Comparison of ENCODE assay signal across 36 cellular contexts in the genomic region with DNA sequence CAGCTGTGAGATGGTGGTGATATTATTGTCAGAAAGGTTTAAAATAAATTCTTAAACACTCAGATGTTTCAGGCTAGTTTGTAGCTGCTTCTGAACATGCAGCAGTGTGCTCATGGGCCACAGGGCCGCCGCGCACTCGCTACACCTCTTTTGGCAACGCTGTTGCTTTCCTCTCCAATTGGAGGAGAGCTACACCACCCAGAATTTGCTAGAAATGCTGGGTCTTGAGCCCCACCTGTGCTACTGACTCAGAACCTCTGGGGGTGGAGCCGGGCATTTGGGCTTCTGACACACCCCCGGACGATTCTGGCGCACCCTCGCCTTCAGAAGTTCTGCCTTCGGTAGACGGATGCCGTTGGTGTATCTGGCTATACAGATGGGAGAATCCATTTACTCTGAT. TPM values are rescaled to one million over a fixed set of nuclear protein-coding genes. Genes with fewer than 3 reads are reported as not detected.
"Had no signal": no experiment of that assay in that cellular context is flagged by ENCODE, and none has a peak within 500 bp of the region (broad histone marks: within the 10 kb centered on the region; RNA-seq: fewer than 3 reads in every experiment).

No MANE protein-coding gene starts in this region.

- H3K9me3 ChIP-seq: ascending aorta had no signal

- H3K4me3 Mint-ChIP-seq: activated B cell treated with CpG ODN at 0.5 μM for 24 hours; activated CD4-positive, alpha-beta memory T cell treated with anti-CD3 and anti-CD28 coated beads for 36 hours; activated CD4-positive, alpha-beta T cell treated with anti-CD3 and anti-CD28 coated beads, Interleukin-2, amount 10 ng/mL, durations not matched to agents 24 days and 14 days; activated CD8-positive, alpha-beta T cell treated with anti-CD3 and anti-CD28 coated beads for 36 hours; activated naive CD4-positive, alpha-beta T cell treated with anti-CD3 and anti-CD28 coated beads for 36 hours; activated naive CD4-positive, alpha-beta T cell treated with anti-CD3 and anti-CD28 coated beads, Interleukin-2, amount 50 U/mL, for 24 hours; activated naive CD8-positive, alpha-beta T cell; activated naive CD8-positive, alpha-beta T cell treated with anti-CD3 and anti-CD28 coated beads, Interleukin-2, amount 10 ng/mL, durations not matched to agents 7 days and 5 days; activated naive CD8-positive, alpha-beta T cell treated with anti-CD3 and anti-CD28 coated beads, Interleukin-2, amount 50 U/mL, for 24 hours; activated T-cell treated with anti-CD3 and anti-CD28 coated beads, Interleukin-2, amount 50 U/mL, for 4 hours; activated T-cell treated with anti-CD3 and anti-CD28 coated beads, Interleukin-2, amount 50 U/mL, for 72 hours; activated T-helper 1 cell treated with anti-CD3 and anti-CD28 coated beads, Interleukin-12 subunit alpha, Interleukin-12 subunit beta, Interleukin-2, Interleukin-4 antibody, amounts not matched to agents 30 ng/mL and 10 ng/mL and 1 ng/mL, durations not matched to agents 14 hours and 24 hours and 36 hours; activated T-helper 17 cell treated with anti-CD3 and anti-CD28 coated beads, Interleukin-2, amount 50 U/mL, for 72 hours; brain; T-helper 1 cell treated with Interleukin-12 subunit alpha and Interleukin-12 subunit beta and Interleukin-4 antibody, amounts not matched to agents 30 μg/mL and 1 μg/mL, for 36 hours; T-helper 2 cell treated with Interferon-gamma antibody and Interleukin-4, amounts not matched to agents 5 μg/mL and 100 μg/mL, for 36 hours had no signal

- ATAC-seq: activated CD8-positive, alpha-beta T cell treated with anti-CD3 and anti-CD28 coated beads for 36 hours; activated naive CD8-positive, alpha-beta T cell treated with anti-CD3 and anti-CD28 coated beads, Interleukin-2, amount 50 U/mL, for 24 hours; activated T-cell treated with anti-CD3 and anti-CD28 coated beads, Interleukin-2, amount 50 U/mL, for 4 hours; activated T-cell treated with anti-CD3 and anti-CD28 coated beads, Interleukin-2, amount 50 U/mL, for 72 hours; activated T-helper 17 cell treated with anti-CD3 and anti-CD28 coated beads, Interleukin-2, amount 50 U/mL, for 72 hours had no signal

- H3K27ac Mint-ChIP-seq: activated B cell treated with CpG ODN at 0.5 μM for 24 hours; activated CD4-positive, alpha-beta memory T cell treated with anti-CD3 and anti-CD28 coated beads for 36 hours; activated CD4-positive, alpha-beta T cell treated with anti-CD3 and anti-CD28 coated beads, Interleukin-2, amount 10 ng/mL, durations not matched to agents 24 days and 14 days; activated CD8-positive, alpha-beta T cell treated with anti-CD3 and anti-CD28 coated beads for 36 hours; activated naive CD4-positive, alpha-beta T cell treated with anti-CD3 and anti-CD28 coated beads for 36 hours; activated naive CD4-positive, alpha-beta T cell treated with anti-CD3 and anti-CD28 coated beads, Interleukin-2, amount 50 U/mL, for 24 hours; activated naive CD8-positive, alpha-beta T cell; activated naive CD8-positive, alpha-beta T cell treated with anti-CD3 and anti-CD28 coated beads, Interleukin-2, amount 10 ng/mL, durations not matched to agents 7 days and 5 days; activated naive CD8-positive, alpha-beta T cell treated with anti-CD3 and anti-CD28 coated beads, Interleukin-2, amount 50 U/mL, for 24 hours; activated T-cell treated with anti-CD3 and anti-CD28 coated beads, Interleukin-2, amount 50 U/mL, for 72 hours; activated T-helper 1 cell treated with anti-CD3 and anti-CD28 coated beads, Interleukin-12 subunit alpha, Interleukin-12 subunit beta, Interleukin-2, Interleukin-4 antibody, amounts not matched to agents 30 ng/mL and 10 ng/mL and 1 ng/mL, durations not matched to agents 14 hours and 24 hours and 36 hours; activated T-helper 17 cell treated with anti-CD3 and anti-CD28 coated beads, Interleukin-2, amount 50 U/mL, for 72 hours; brain; T-helper 1 cell treated with Interleukin-12 subunit alpha and Interleukin-12 subunit beta and Interleukin-4 antibody, amounts not matched to agents 30 μg/mL and 1 μg/mL, for 36 hours; T-helper 2 cell treated with Interferon-gamma antibody and Interleukin-4, amounts not matched to agents 5 μg/mL and 100 μg/mL, for 36 hours had no signal

- H3K27me3 Mint-ChIP-seq: activated CD4-positive, alpha-beta memory T cell treated with anti-CD3 and anti-CD28 coated beads for 36 hours; activated CD8-positive, alpha-beta T cell treated with anti-CD3 and anti-CD28 coated beads for 36 hours; activated naive CD4-positive, alpha-beta T cell treated with anti-CD3 and anti-CD28 coated beads, Interleukin-2, amount 50 U/mL, for 24 hours; activated naive CD8-positive, alpha-beta T cell; activated naive CD8-positive, alpha-beta T cell treated with anti-CD3 and anti-CD28 coated beads, Interleukin-2, amount 50 U/mL, for 24 hours; brain had no signal

- H3K4me3 ChIP-seq: ascending aorta, cardiac muscle cell had no signal

- H3K36me3 Mint-ChIP-seq: activated CD4-positive, alpha-beta memory T cell treated with anti-CD3 and anti-CD28 coated beads for 36 hours; activated naive CD8-positive, alpha-beta T cell; activated naive CD8-positive, alpha-beta T cell treated with anti-CD3 and anti-CD28 coated beads, Interleukin-2, amount 10 ng/mL, durations not matched to agents 7 days and 5 days had no signal

- H3K9me3 Mint-ChIP-seq: activated B cell treated with CpG ODN at 0.5 μM for 24 hours; activated CD4-positive, alpha-beta memory T cell treated with anti-CD3 and anti-CD28 coated beads for 36 hours; activated CD4-positive, alpha-beta T cell treated with anti-CD3 and anti-CD28 coated beads, Interleukin-2, amount 10 ng/mL, durations not matched to agents 24 days and 14 days; activated CD8-positive, alpha-beta T cell treated with anti-CD3 and anti-CD28 coated beads for 36 hours; activated naive CD4-positive, alpha-beta T cell treated with anti-CD3 and anti-CD28 coated beads for 36 hours; activated naive CD4-positive, alpha-beta T cell treated with anti-CD3 and anti-CD28 coated beads, Interleukin-2, amount 50 U/mL, for 24 hours; activated naive CD8-positive, alpha-beta T cell treated with anti-CD3 and anti-CD28 coated beads, Interleukin-2, amount 10 ng/mL, durations not matched to agents 7 days and 5 days; activated naive CD8-positive, alpha-beta T cell treated with anti-CD3 and anti-CD28 coated beads, Interleukin-2, amount 50 U/mL, for 24 hours; activated T-cell treated with anti-CD3 and anti-CD28 coated beads, Interleukin-2, amount 50 U/mL, for 4 hours; activated T-cell treated with anti-CD3 and anti-CD28 coated beads, Interleukin-2, amount 50 U/mL, for 72 hours; activated T-helper 1 cell treated with anti-CD3 and anti-CD28 coated beads, Interleukin-12 subunit alpha, Interleukin-12 subunit beta, Interleukin-2, Interleukin-4 antibody, amounts not matched to agents 30 ng/mL and 10 ng/mL and 1 ng/mL, durations not matched to agents 14 hours and 24 hours and 36 hours; activated T-helper 17 cell treated with anti-CD3 and anti-CD28 coated beads, Interleukin-2, amount 50 U/mL, for 72 hours; T-helper 1 cell treated with Interleukin-12 subunit alpha and Interleukin-12 subunit beta and Interleukin-4 antibody, amounts not matched to agents 30 μg/mL and 1 μg/mL, for 36 hours; T-helper 2 cell treated with Interferon-gamma antibody and Interleukin-4, amounts not matched to agents 5 μg/mL and 100 μg/mL, for 36 hours had no signal

- H3K27ac ChIP-seq: ascending aorta, cardiac muscle cell, VCaP had no signal

- H3K4me1 Mint-ChIP-seq: activated B cell treated with CpG ODN at 0.5 μM for 24 hours; activated CD4-positive, alpha-beta T cell treated with anti-CD3 and anti-CD28 coated beads, Interleukin-2, amount 10 ng/mL, durations not matched to agents 24 days and 14 days; activated naive CD4-positive, alpha-beta T cell treated with anti-CD3 and anti-CD28 coated beads, Interleukin-2, amount 50 U/mL, for 24 hours; activated naive CD8-positive, alpha-beta T cell treated with anti-CD3 and anti-CD28 coated beads, Interleukin-2, amount 10 ng/mL, durations not matched to agents 7 days and 5 days; activated naive CD8-positive, alpha-beta T cell treated with anti-CD3 and anti-CD28 coated beads, Interleukin-2, amount 50 U/mL, for 24 hours had no signal

- H3K27me3 ChIP-seq: ascending aorta had no signal

- DNase-seq: activated B cell treated with CpG ODN at 0.5 μM for 24 hours; activated CD4-positive, alpha-beta memory T cell treated with anti-CD3 and anti-CD28 coated beads for 36 hours; activated CD4-positive, alpha-beta T cell treated with anti-CD3 and anti-CD28 coated beads for 4 hours; activated CD4-positive, alpha-beta T cell treated with anti-CD3 and anti-CD28 coated beads, Interleukin-2, amount 10 ng/mL, durations not matched to agents 24 days and 14 days; activated CD4-positive, alpha-beta T cell treated with anti-CD3 and anti-CD28 coated beads, Interleukin-2, amount 50 U/mL, for 1 hour; activated CD4-positive, alpha-beta T cell treated with anti-CD3 and anti-CD28 coated beads, Interleukin-2, amount 50 U/mL, for 4 hours; activated CD4-positive, CD25-positive, alpha-beta regulatory T cell treated with anti-CD3 and anti-CD28 coated beads, Interleukin-2, amount 50 U/mL, for 72 hours; activated CD8-positive, alpha-beta T cell treated with anti-CD3 and anti-CD28 coated beads for 36 hours; activated effector memory CD4-positive, alpha-beta T cell treated with anti-CD3 and anti-CD28 coated beads, Interleukin-2, amount 50 U/mL, for 16 hours; activated gamma-delta T cell treated with Interleukin-2 at 50 U/mL for 16 hours; activated naive CD4-positive, alpha-beta T cell; activated naive CD4-positive, alpha-beta T cell treated with anti-CD3 and anti-CD28 coated beads for 36 hours; activated naive CD8-positive, alpha-beta T cell treated with anti-CD3 and anti-CD28 coated beads, Interleukin-2, amount 10 ng/mL, durations not matched to agents 7 days and 5 days; activated naive CD8-positive, alpha-beta T cell treated with anti-CD3 and anti-CD28 coated beads, Interleukin-2, amount 50 U/mL, for 24 hours; activated T-cell treated with anti-CD3 and anti-CD28 coated beads for 4 hours; activated T-cell treated with anti-CD3 and anti-CD28 coated beads, Interleukin-2, amount 50 U/mL, for 1 hour; activated T-cell treated with anti-CD3 and anti-CD28 coated beads, Interleukin-2, amount 50 U/mL, for 4 hours; activated T-cell treated with anti-CD3 and anti-CD28 coated beads, Interleukin-2, amount 50 U/mL, for 72 hours; amygdala; anterior cingulate cortex; caudate nucleus; SW 1271; T-helper 1 cell; T-helper 2 cell; T-helper 9 cell had no signal

RNA-seq across cellular contexts. Expression of a gene that starts 52.5 kb away (rescaled TPM):
- total RNA-seq: activated B cell treated with CpG ODN at 0.5 μM for 24 hours; activated CD4-positive, alpha-beta memory T cell treated with anti-CD3 and anti-CD28 coated beads for 36 hours; activated CD8-positive, alpha-beta memory T cell treated with anti-CD3 and anti-CD28 coated beads for 36 hours; activated naive CD4-positive, alpha-beta T cell treated with anti-CD3 and anti-CD28 coated beads for 36 hours; activated naive CD8-positive, alpha-beta T cell treated with anti-CD3 and anti-CD28 coated beads, Interleukin-2, amount 10 ng/mL, durations not matched to agents 7 days and 5 days; activated T-helper 1 cell treated with anti-CD3 and anti-CD28 coated beads, Interleukin-12 subunit alpha, Interleukin-12 subunit beta, Interleukin-2, Interleukin-4 antibody, amounts not matched to agents 30 ng/mL and 10 ng/mL and 1 ng/mL, durations not matched to agents 14 hours and 24 hours and 36 hours had no signal
